10 cellular contexts compared by ENCODE assay signal in the genomic region with DNA sequence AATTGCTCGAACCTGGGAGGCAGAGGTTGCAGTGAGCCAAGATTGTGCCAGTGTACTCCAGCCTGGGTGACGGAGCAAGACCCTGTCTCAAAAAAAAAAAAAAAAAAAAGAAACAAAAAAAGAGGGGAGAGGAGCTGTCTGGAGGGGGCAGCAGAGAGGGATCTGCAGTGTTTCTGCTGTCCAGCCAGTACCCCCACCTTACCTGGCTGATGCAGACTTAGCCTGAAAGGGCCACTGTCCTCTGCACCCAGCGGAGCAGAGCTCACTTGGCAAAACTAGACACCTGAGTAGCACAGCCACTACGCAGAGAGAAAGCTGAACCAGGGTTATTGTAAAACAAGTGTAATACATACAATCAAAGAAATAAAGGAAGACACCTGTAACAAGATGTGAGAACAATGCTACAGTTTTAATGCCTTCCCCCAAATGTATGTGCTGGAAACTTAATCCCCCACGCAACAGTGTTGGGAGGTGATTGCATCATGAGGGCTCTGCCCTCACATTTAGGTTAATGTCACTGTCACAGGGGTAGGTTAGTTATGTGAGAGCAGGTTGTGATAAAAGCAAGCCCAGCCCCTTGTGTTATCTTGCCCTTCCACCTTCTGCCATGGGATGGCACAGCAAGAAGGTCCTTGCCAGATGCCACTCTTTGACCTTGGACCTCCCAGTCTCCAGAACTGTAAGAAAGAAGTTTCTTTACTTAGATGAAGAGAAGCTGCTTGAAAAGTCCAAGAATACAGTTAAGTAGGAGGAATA.
DNase-seq lines count a peak whose midpoint lies in the region; ATAC-seq and TF ChIP-seq lines count a peak whose summit lies in the region.
"Had no signal": no experiment of that assay in that cellular context is flagged by ENCODE, and none has a peak within 500 bp of the region (broad histone marks: within the 10 kb centered on the region; RNA-seq: fewer than 3 reads in every experiment).

No MANE protein-coding gene starts in this region.

- DNase-seq in NCI-H1092 treated with DMSO at 0.1 percent for 48 hours (lab: John Stamatoyannopoulos, UW), result peak; percentile 9
- no peak for DNase-seq in NCI-H1092 (lab: John Stamatoyannopoulos, UW)
- no peak for DNase-seq in HCT116 (ENCODE audit: low read depth, low spot score)
- peak; percentile 43 for DNase-seq in activated CD8-positive, alpha-beta T cell treated with anti-CD3 and anti-CD28 coated beads for 36 hours
- peak; percentile 48 for DNase-seq in mesendoderm
- no peak for DNase-seq in NCI-H345 treated with DMSO at 0.1 percent for 48 hours (lab: John Stamatoyannopoulos, UW; ENCODE audit: unreplicated experiment)
- no peak for DNase-seq in GM10248 (ENCODE audit: extremely low spot score)
- DNase-seq in effector CD8-positive, alpha-beta T cell (lab: John Stamatoyannopoulos, UW), result no peak
- DNase-seq: NCI-H446, upper lobe of left lung had no signal

- H2BK15ac ChIP-seq in mesendoderm (replicated peaks; ENCODE audit: low read depth), result no peak overlapping the region

- no peak overlapping the region for H3K4ac ChIP-seq in mesendoderm (ENCODE audit: low read depth, low read length)

- intact Hi-C loops in HCT116 (cut with micrococcal nuclease), result no loop called here
- intact Hi-C loops in activated CD8-positive, alpha-beta T cell treated with anti-CD3 and anti-CD28 coated beads for 36 hours (cut with micrococcal nuclease), result no loop called here

- H3K79me2 ChIP-seq in HCT116 (ENCODE audit: insufficient read depth, low read length) (0 out of 2 replicates have a peak, but pooled peaks cover 4% of the 10 kb centered on the region), mesendoderm (ENCODE audit: control insufficient read depth, insufficient read depth, low read length) (no peaks in the 10 kb centered on the region)

- peaks cover 57% of the 10 kb centered on the region for H3K36me3 Mint-ChIP-seq in activated CD8-positive, alpha-beta T cell treated with anti-CD3 and anti-CD28 coated beads for 36 hours (ENCODE audit: low read depth)

- peak; percentile 38; the same call in 1 of the 2 replicates for TF ChIP-seq RAD21 in HCT116 (IDR thresholded peaks at IDR 0.05; ENCODE audit: low read depth)

- POLR2A ChIA-PET in HCT116 (lab: Charles Lee), result interaction anchor here (0.7 kb wide), 1 partner anchor 43 kb away, joined by 4 read pairs; no protein-coding TSS in a partner anchor
- POLR2A ChIA-PET in activated CD8-positive, alpha-beta T cell treated with anti-CD3 and anti-CD28 coated beads for 36 hours (lab: Charles Lee), result interaction anchor here (1.0 to 1.3 kb wide), 2 partner anchors 19 to 30 kb away, joined by 3 read pairs; no protein-coding TSS in a partner anchor
- POLR2A ChIA-PET in GM10248 (lab: Yijun Ruan, JAX), result interaction anchor here (0.6 kb wide), 1 partner anchor 71 kb away, joined by 3 read pairs; no protein-coding TSS in a partner anchor

- H4K5ac ChIP-seq in mesendoderm (ENCODE audit: low read length), result no peak overlapping the region

- H3K9me3 Mint-ChIP-seq in activated CD8-positive, alpha-beta T cell treated with anti-CD3 and anti-CD28 coated beads for 36 hours, result no peaks in the 10 kb centered on the region

- TF ChIP-seq POLR2A in HCT116 (IDR thresholded peaks at IDR 0.05; ENCODE audit: borderline replicate concordance, extremely low read depth, insufficient read depth, insufficient read length), result no peak

- no peak overlapping the region for H2BK5ac ChIP-seq in mesendoderm (ENCODE audit: low read length)

- no peak overlapping the region for H4K8ac ChIP-seq in mesendoderm (ENCODE audit: low read depth, low read length)

- RAD21 ChIA-PET in HCT116 (lab: Charles Lee; ENCODE audit: low non-redundant PET in 1 of 2, low total read pairs in 2 of 2, uncharacterized antibody in 2 of 2, unreplicated experiment in 2 of 2), result no interaction called here

- TF ChIP-seq CTCF in HCT116 (IDR thresholded peaks at IDR 0.05 in 2 of 3, conservative IDR thresholded peaks at IDR 0.05 in 1 of 3; ENCODE audit: borderline replicate concordance in 1 of 3, insufficient read depth in 1 of 3, low read depth in 2 of 3, low read length in 2 of 3) (peak; percentile 22 to 51 (median 42); a peak in 5 of 6 replicates), GM10248 (IDR thresholded peaks at IDR 0.05; ENCODE audit: control extremely low read depth, extremely low read depth, low read depth, missing control alignments) (no peak)
- TF ChIP-seq CTCF in activated CD8-positive, alpha-beta T cell treated with anti-CD3 and anti-CD28 coated beads for 36 hours (IDR thresholded peaks at IDR 0.05), result peak; percentile 22

- H3K4me1 ChIP-seq in HCT116 (ENCODE audit: control insufficient read depth in 1 of 2, insufficient read depth in 2 of 2, low read length in 2 of 2) (peaks cover 15 to 23% of the 10 kb centered on the region in 2 experiments), mesendoderm (ENCODE audit: control insufficient read depth, low read depth, low read length) (no peaks in the 10 kb centered on the region)

- H2AFZ ChIP-seq in HCT116 (ENCODE audit: low read depth, low read length, poor library complexity, severe bottlenecking), result no peak overlapping the region

- H3K18ac ChIP-seq in mesendoderm (ENCODE audit: low read length), result no peak overlapping the region

- H3K56ac ChIP-seq in mesendoderm (ENCODE audit: low read length), result no peak overlapping the region

- peaks cover 2 to 16% of the 10 kb centered on the region in 2 experiments; a peak in 2 of 4 replicates for H3K36me3 ChIP-seq in HCT116 (ENCODE audit: control insufficient read depth in 1 of 2, insufficient read depth in 2 of 2, low read length in 2 of 2)
- H3K36me3 ChIP-seq in mesendoderm (ENCODE audit: control insufficient read depth, insufficient read depth, low read length), result no peaks in the 10 kb centered on the region

- H3K23ac ChIP-seq in mesendoderm (ENCODE audit: low read length), result no peak overlapping the region

- peak overlapping the region; percentile 70 for H3K27ac Mint-ChIP-seq in activated CD8-positive, alpha-beta T cell treated with anti-CD3 and anti-CD28 coated beads for 36 hours

- H3K27me3 ChIP-seq in HCT116 (ENCODE audit: insufficient read depth, low read length), result no peaks in the 10 kb centered on the region
- no peaks in the 10 kb centered on the region for H3K27me3 ChIP-seq in mesendoderm (ENCODE audit: insufficient read depth, low read length, poor library complexity)
- H3K27me3 ChIP-seq: upper lobe of left lung had no signal

- no CpG with 5 or more reads among the region's 5 CpGs for WGBS in mesendoderm (ENCODE audit: extremely low coverage, insufficient coverage, low lambda C conversion rate)

- BruUV-seq in HCT116 (replicated peaks; lab: Mats Ljungman, UMichigan), result no TSS peak

- no peaks in the 10 kb centered on the region for H4K20me1 ChIP-seq in HCT116 (ENCODE audit: insufficient read depth)

- H3K4me3 ChIP-seq in HCT116 (replicated peaks in 1 of 2; ENCODE audit: low read depth in 1 of 2, low read length in 2 of 2) (no peak overlapping the region), mesendoderm (ENCODE audit: low read length) (no peak overlapping the region)
- H3K4me3 ChIP-seq: upper lobe of left lung had no signal

- H3K27ac ChIP-seq in HCT116 (ENCODE audit: low read depth, low read length), result no peak overlapping the region
- H3K27ac ChIP-seq in mesendoderm (ENCODE audit: low read depth, low read length), result no peak overlapping the region
- H3K27ac ChIP-seq: upper lobe of left lung had no signal

- H3K4me3 Mint-ChIP-seq in activated CD8-positive, alpha-beta T cell treated with anti-CD3 and anti-CD28 coated beads for 36 hours, result no peak overlapping the region

- CTCF ChIA-PET in HCT116 (lab: Charles Lee), result interaction anchor here (0.7 to 1.3 kb wide), 3 partner anchors 106 to 214 kb away, joined by 3 read pairs; no protein-coding TSS in a partner anchor
- CTCF ChIA-PET in activated CD8-positive, alpha-beta T cell treated with anti-CD3 and anti-CD28 coated beads for 36 hours (lab: Charles Lee), result interaction anchor here (0.7 to 1.3 kb wide), 4 partner anchors 11 to 54 kb away, joined by 3 to 4 read pairs (median 3); no protein-coding TSS in a partner anchor
- CTCF ChIA-PET in GM10248 (lab: Yijun Ruan, JAX), result interaction anchor here (2.1 kb wide), 1 partner anchor 30 kb away, joined by 5 read pairs; no protein-coding TSS in a partner anchor

- H2AK5ac ChIP-seq in mesendoderm (ENCODE audit: low read length), result no peak overlapping the region

- no peaks in the 10 kb centered on the region for H3K79me1 ChIP-seq in mesendoderm (ENCODE audit: low read length)

- no peaks in the 10 kb centered on the region for H3K9me2 ChIP-seq in HCT116 (ENCODE audit: insufficient read depth)

- H3K9ac ChIP-seq in HCT116 (ENCODE audit: low read length), result no peak overlapping the region
- H3K9ac ChIP-seq in mesendoderm (ENCODE audit: low read length), result no peak overlapping the region

- H3K27me3 Mint-ChIP-seq in activated CD8-positive, alpha-beta T cell treated with anti-CD3 and anti-CD28 coated beads for 36 hours, result no peaks in the 10 kb centered on the region

- no peak overlapping the region for H3K4me2 ChIP-seq in HCT116 (ENCODE audit: low read length)
- H3K4me2 ChIP-seq in mesendoderm (ENCODE audit: low read length), result no peak overlapping the region

- peak; percentile 60 for ATAC-seq in HCT116
- ATAC-seq in activated CD8-positive, alpha-beta T cell treated with anti-CD3 and anti-CD28 coated beads for 36 hours, result peak; percentile 34

- peaks cover 69% of the 10 kb centered on the region for H3K4me1 Mint-ChIP-seq in activated CD8-positive, alpha-beta T cell treated with anti-CD3 and anti-CD28 coated beads for 36 hours (ENCODE audit: low read depth)

- H2BK120ac ChIP-seq in mesendoderm (ENCODE audit: low read depth, low read length), result no peak overlapping the region

- H3K9me3 ChIP-seq in HCT116 (ENCODE audit: control insufficient read depth in 1 of 2, insufficient read depth in 1 of 2, low read depth in 1 of 2, low read length in 2 of 2), result no peaks in the 10 kb centered on the region
- H3K9me3 ChIP-seq: upper lobe of left lung had no signal

TF ChIP-seq in HCT116, 20 proteins besides CTCF, POLR2A, EP300 and RAD21 (continues in another document):
- TF ChIP-seq CEBPB (IDR thresholded peaks at IDR 0.05; ENCODE audit: low read depth), result no peak
- no peak for TF ChIP-seq EGR1 (IDR thresholded peaks at IDR 0.05; ENCODE audit: low read depth)
- TF ChIP-seq YY1 (IDR thresholded peaks at IDR 0.05; ENCODE audit: extremely low read depth, insufficient replicate concordance, low read depth, low read length), result no peak
- TF ChIP-seq, protein P1, sequence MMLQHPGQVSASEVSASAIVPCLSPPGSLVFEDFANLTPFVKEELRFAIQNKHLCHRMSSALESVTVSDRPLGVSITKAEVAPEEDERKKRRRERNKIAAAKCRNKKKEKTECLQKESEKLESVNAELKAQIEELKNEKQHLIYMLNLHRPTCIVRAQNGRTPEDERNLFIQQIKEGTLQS (IDR thresholded peaks at IDR 0.05), result no peak

Comparison
In these comparisons a context has a peak if more than half of its experiments do, and no peak if none do; other contexts are left out.
1. DNase-seq: peak in NCI-H1092 treated with DMSO at 0.1 percent for 48 hours (single experiment), activated CD8-positive, alpha-beta T cell treated with anti-CD3 and anti-CD28 coated beads for 36 hours (single experiment) and mesendoderm (single experiment); none in NCI-H1092 (single experiment), HCT116 (single experiment), NCI-H345 treated with DMSO at 0.1 percent for 48 hours (single experiment), GM10248 (single experiment) and effector CD8-positive, alpha-beta T cell (single experiment).